Comparison of ENCODE assay signal across 1 cellular context in the genomic region with DNA sequence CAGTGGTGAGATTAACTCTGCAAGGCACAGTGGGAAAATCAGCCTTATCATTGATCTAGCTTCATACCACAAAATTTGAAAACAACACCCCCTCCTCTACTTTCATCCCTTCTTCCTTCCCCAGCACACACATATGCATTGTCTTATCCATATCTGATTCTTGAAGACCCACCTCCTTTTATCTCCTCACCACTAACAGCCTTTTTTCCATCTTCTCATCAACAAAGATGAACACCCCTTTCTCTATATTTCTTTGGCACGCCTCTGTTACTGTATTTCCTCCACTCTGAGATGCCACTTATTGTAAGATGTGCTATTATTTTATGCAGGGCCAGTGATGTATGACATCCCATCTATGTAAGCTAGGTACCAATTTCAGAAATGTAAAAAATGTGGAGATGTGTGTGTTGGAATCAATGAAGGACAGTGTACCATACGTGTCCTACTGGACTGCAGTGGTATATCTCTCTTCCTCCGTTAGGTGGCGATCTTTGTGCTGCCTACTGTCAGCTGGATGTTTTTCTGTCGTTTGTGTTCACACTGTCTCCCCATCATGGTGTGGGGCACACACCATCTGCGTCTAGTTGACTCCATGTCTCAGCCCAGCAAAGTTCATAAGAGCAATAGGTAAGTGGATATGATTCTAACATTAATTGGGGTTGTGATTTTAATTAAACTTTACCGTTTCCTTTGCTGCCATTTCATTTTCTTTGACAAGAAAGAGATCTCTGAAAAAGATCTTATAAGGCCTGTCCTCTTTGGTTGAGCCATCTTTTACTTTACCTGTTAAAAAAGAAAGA.
TF ChIP-seq lines count a peak whose summit lies in the region.

No MANE protein-coding gene starts in this region.

TF ChIP-seq in GM12878, 131 proteins besides CTCF, POLR2A, EP300 and RAD21:
- TF ChIP-seq, protein P1, sequence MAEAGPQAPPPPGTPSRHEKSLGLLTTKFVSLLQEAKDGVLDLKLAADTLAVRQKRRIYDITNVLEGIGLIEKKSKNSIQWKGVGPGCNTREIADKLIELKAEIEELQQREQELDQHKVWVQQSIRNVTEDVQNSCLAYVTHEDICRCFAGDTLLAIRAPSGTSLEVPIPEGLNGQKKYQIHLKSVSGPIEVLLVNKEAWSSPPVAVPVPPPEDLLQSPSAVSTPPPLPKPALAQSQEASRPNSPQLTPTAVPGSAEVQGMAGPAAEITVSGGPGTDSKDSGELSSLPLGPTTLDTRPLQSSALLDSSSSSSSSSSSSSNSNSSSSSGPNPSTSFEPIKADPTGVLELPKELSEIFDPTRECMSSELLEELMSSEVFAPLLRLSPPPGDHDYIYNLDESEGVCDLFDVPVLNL (IDR thresholded peaks at IDR 0.05; ENCODE audit: low read depth, low read length): no peak
- TF ChIP-seq POLR2AphosphoS2 (IDR thresholded peaks at IDR 0.05; ENCODE audit: low read depth, low read length): no peak
- TF ChIP-seq SMC3 (IDR thresholded peaks at IDR 0.05; ENCODE audit: borderline replicate concordance, low read length): peak; percentile 82
- TF ChIP-seq, protein P2, sequence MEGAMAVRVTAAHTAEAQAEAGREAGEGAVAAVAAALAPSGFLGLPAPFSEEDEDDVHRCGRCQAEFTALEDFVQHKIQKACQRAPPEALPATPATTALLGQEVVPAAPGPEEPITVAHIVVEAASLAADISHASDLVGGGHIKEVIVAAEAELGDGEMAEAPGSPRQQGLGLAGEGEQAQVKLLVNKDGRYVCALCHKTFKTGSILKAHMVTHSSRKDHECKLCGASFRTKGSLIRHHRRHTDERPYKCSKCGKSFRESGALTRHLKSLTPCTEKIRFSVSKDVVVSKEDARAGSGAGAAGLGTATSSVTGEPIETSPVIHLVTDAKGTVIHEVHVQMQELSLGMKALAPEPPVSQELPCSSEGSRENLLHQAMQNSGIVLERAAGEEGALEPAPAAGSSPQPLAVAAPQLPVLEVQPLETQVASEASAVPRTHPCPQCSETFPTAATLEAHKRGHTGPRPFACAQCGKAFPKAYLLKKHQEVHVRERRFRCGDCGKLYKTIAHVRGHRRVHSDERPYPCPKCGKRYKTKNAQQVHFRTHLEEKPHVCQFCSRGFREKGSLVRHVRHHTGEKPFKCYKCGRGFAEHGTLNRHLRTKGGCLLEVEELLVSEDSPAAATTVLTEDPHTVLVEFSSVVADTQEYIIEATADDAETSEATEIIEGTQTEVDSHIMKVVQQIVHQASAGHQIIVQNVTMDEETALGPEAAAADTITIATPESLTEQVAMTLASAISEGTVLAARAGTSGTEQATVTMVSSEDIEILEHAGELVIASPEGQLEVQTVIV (IDR thresholded peaks at IDR 0.05; ENCODE audit: borderline replicate concordance, partially characterized antibody): no peak
- TF ChIP-seq, protein P3, sequence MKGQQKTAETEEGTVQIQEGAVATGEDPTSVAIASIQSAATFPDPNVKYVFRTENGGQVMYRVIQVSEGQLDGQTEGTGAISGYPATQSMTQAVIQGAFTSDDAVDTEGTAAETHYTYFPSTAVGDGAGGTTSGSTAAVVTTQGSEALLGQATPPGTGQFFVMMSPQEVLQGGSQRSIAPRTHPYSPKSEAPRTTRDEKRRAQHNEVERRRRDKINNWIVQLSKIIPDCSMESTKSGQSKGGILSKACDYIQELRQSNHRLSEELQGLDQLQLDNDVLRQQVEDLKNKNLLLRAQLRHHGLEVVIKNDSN (IDR thresholded peaks at IDR 0.05; ENCODE audit: borderline replicate concordance, extremely low read length, insufficient read depth, low read depth, low read length): no peak
- peak; percentile 32; the same call in 1 of the 2 replicates for TF ChIP-seq IRF4 (IDR thresholded peaks at IDR 0.05; ENCODE audit: low read depth, low read length)
- no peak for TF ChIP-seq ZNF384 (IDR thresholded peaks at IDR 0.05; ENCODE audit: borderline replicate concordance, low read depth, low read length)
- TF ChIP-seq NFIC (IDR thresholded peaks at IDR 0.05; ENCODE audit: low read depth, low read length): no peak
- TF ChIP-seq WRNIP1 (IDR thresholded peaks at IDR 0.05; ENCODE audit: borderline replicate concordance, low read depth, low read length): 0 out of 2 replicates have a peak, but pooled peaks have one; percentile 39
- no peak for TF ChIP-seq RELA (IDR thresholded peaks at IDR 0.05; ENCODE audit: borderline replicate concordance, partially characterized antibody)
- no peak for TF ChIP-seq SIN3A (IDR thresholded peaks at IDR 0.05; ENCODE audit: low read depth, low read length)
- TF ChIP-seq TCF7 (IDR thresholded peaks at IDR 0.05; ENCODE audit: borderline replicate concordance): no peak
- TF ChIP-seq YY1 (IDR thresholded peaks at IDR 0.05; ENCODE audit: low read depth, low read length): 0 out of 2 replicates have a peak, but pooled peaks have one; percentile 44
